9 cellular contexts compared by ENCODE assay signal in genomic region chr10:8100366-8100765, GRCh38. TPM values are rescaled to one million over a fixed set of nuclear protein-coding genes. Genes with fewer than 3 reads are reported as not detected.
"Had no signal": no experiment of that assay in that cellular context is flagged by ENCODE, and none has a peak within 500 bp of the region (broad histone marks: within the 10 kb centered on the region; RNA-seq: fewer than 3 reads in every experiment).

No MANE protein-coding gene starts in this region.

- H3K9me3 ChIP-seq: HAP-1 had no signal

- H3K4me3 ChIP-seq: GM23248, GM23338, HAP-1 had no signal

- H3K27ac ChIP-seq: GM23248 had no signal

- H2AFZ ChIP-seq: GM23248, GM23338 had no signal

- FAIRE-seq: H54 had no signal

- H3K36me3 ChIP-seq: HAP-1 had no signal

- H3K27ac Mint-ChIP-seq: GM23338, H9, HFFc6 had no signal

- H3K9me3 Mint-ChIP-seq: GM23338, H9, HFFc6 had no signal

- DNase-seq: GM23248, GOT3, H7, H9, HCEC 1CT, HFFc6 had no signal

- H3K4me2 ChIP-seq: GM23338 had no signal

- H3K4me1 ChIP-seq: HAP-1 had no signal

- H3K9ac ChIP-seq: GM23248 had no signal

- H3K4me3 Mint-ChIP-seq: GM23338, H9, HFFc6 had no signal

RNA-seq across cellular contexts. Expression of gene GATA3, which starts 45.9 kb away (rescaled TPM):
- total RNA-seq: GM23248, GM23338 had no signal
- polyA plus RNA-seq: GM23248 had no signal
